Comparison of ENCODE assay signal across 26 cellular contexts in the genomic region with DNA sequence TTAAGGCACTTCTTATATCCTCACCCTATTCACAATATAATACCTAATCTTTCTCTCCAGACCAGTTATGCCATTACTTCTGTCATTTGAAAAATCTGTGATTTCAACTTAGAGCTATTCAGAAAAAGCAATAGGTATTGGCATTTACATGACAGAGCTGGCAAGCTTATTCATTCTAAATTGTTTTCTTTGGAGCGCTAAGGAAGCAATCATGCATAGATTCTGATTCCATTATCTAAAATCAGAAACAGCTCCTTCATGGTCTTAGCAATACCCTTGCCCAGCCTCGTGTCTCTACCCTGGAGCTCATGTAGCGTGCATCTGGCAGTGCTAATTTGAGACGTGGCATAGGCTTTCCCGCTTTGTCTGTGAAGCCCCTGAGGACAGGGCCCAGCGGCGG. TPM values are rescaled to one million over a fixed set of nuclear protein-coding genes. Genes with fewer than 3 reads are reported as not detected.
"Had no signal": no experiment of that assay in that cellular context is flagged by ENCODE, and none has a peak within 500 bp of the region (broad histone marks: within the 10 kb centered on the region; RNA-seq: fewer than 3 reads in every experiment).

No MANE protein-coding gene starts in this region.

- H3K9me3 ChIP-seq: esophagus muscularis mucosa, gastrocnemius medialis, heart right ventricle, left ventricle myocardium inferior, lower lobe of right lung, prostate gland, spleen, uterus had no signal

- DNase-seq: dorsolateral prefrontal cortex; effector CD8-positive, alpha-beta T cell; gastrocnemius medialis; heart right ventricle; hypothalamus; left ventricle myocardium inferior; lower lobe of right lung; midbrain; naive B cell; occipital lobe; spleen; stimulated activated CD4-positive, alpha-beta T cell treated with anti-CD3 and anti-CD28 coated beads, Interleukin-15, amount 100 ng/mL, for 24 hours; stimulated activated CD4-positive, alpha-beta T cell treated with anti-CD3 and anti-CD28 coated beads, Interleukin-1b, Interleukin-23, amount 100 ng/mL, for 48 hours; stimulated activated CD4-positive, alpha-beta T cell treated with anti-CD3 and anti-CD28 coated beads, Interleukin-4, amount 100 ng/mL, for 4 hours; stimulated activated naive B cell treated with anti-CD40 and anti-IgM and Interleukin-4, amounts not matched to agents 10 μg/mL and 1 μg/mL and 100 μg/mL, for 72 hours; uterus had no signal

- H3K4me3 ChIP-seq: coronary artery, dorsolateral prefrontal cortex, esophagus muscularis mucosa, gastrocnemius medialis, heart right ventricle, left ventricle myocardium inferior, lower lobe of right lung, prostate gland, spleen, upper lobe of left lung, uterus had no signal

- FAIRE-seq: endometrium, islet of Langerhans had no signal

- H3K27ac ChIP-seq: coronary artery, dorsolateral prefrontal cortex, epithelial cell of prostate, esophagus muscularis mucosa, gastrocnemius medialis, heart right ventricle, left ventricle myocardium inferior, lower lobe of right lung, parathyroid adenoma, prostate gland, spleen, upper lobe of left lung, uterus had no signal

- H3K36me3 ChIP-seq: esophagus muscularis mucosa, gastrocnemius medialis, heart right ventricle, left ventricle myocardium inferior, lower lobe of right lung, prostate gland, spleen, upper lobe of left lung, uterus had no signal

- H3K4me1 ChIP-seq: parathyroid adenoma, prostate gland, uterus had no signal

- H3K27me3 ChIP-seq: esophagus muscularis mucosa, uterus had no signal

- H2AFZ ChIP-seq: parathyroid adenoma had no signal

- H3K79me2 ChIP-seq: parathyroid adenoma had no signal

- ATAC-seq: gastrocnemius medialis; heart right ventricle; lower lobe of right lung; sciatic nerve; stimulated activated naive B cell treated with anti-CD40 and anti-IgM and Interleukin-4, amounts not matched to agents 10 μg/mL and 1 μg/mL and 100 μg/mL, for 72 hours had no signal

- H3K9ac ChIP-seq: parathyroid adenoma had no signal

RNA-seq across cellular contexts. Expression of a gene that starts 4.5 kb away (rescaled TPM):
- total RNA-seq: skeletal muscle tissue had no signal
